Comparison of ENCODE assay signal across 9 cellular contexts in the genomic region with DNA sequence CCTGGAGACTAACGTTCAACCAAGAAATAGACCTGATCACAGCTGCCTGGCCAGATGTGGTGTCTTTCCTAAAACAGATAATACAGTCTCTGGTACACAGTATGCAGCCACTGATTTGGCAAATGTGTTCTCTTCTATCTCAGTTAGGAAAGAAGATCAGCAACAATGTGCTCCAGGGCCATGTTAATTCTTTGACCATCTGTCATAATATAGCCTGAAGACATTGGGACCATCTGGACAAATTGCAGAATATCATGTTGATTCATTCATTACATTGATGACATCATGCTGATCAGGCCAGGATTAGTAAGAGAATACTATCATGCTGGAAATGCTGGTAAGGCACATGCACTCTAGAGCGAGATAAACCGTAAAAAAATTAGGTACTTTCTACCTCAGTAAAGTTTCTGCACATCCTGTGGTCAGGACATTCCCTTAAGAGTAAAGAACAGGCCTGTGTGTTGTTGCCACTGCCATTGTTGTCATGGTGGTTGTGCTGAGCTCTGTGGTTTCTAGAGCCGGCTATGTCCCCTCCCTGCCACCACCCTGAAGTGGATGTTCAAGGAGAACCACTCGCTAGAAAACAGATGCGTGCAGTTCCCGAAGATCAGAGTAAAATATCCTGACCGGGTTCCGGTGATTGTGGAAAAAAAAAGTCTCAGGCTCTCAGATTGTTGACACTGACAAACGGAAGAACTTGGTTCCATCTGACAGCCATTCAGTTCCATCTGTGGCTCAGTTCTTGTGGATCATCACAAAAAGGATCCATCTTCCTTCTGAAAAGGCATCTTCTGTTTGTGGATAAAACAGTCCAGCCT. TPM values are rescaled to one million over a fixed set of nuclear protein-coding genes. Genes with fewer than 3 reads are reported as not detected.
A peak's percentile ranks its signal among the peaks of the same experiment; 100 is the strongest.
DNase-seq lines count a peak whose midpoint lies in the region; ATAC-seq, FAIRE-seq and TF ChIP-seq lines count a peak whose summit lies in the region.
"Had no signal": no experiment of that assay in that cellular context is flagged by ENCODE, and none has a peak within 500 bp of the region (broad histone marks: within the 10 kb centered on the region; RNA-seq: fewer than 3 reads in every experiment).

No MANE protein-coding gene starts in this region.

- TF ChIP-seq CTCF in bronchial epithelial cell (IDR thresholded peaks at IDR 0.05; ENCODE audit: insufficient read depth, low read length, severe bottlenecking) (no peak), upper lobe of left lung (IDR thresholded peaks at IDR 0.05) (no peak), esophagus squamous epithelium (IDR thresholded peaks at IDR 0.05) (no peak)

- peak; percentile 78 for ATAC-seq in GM19455 (IDR thresholded peaks at IDR 0.05; ENCODE audit: unreplicated experiment)
- ATAC-seq in HG03571 (IDR thresholded peaks at IDR 0.05; ENCODE audit: unreplicated experiment) = peak; percentile 71
- no peak for ATAC-seq in upper lobe of left lung (ENCODE audit: low FRiP score in 2 of 2)

- TF ChIP-seq POLR2A in upper lobe of left lung (IDR thresholded peaks at IDR 0.05) (no peak), esophagus squamous epithelium (IDR thresholded peaks at IDR 0.05) (no peak)

- H3K4me1 ChIP-seq in upper lobe of left lung (no peaks in the 10 kb centered on the region), esophagus squamous epithelium (peaks cover 0 to 1% (median 0%) of the 10 kb centered on the region in 3 donors)

- H3K9me3 ChIP-seq in upper lobe of left lung (no peaks in the 10 kb centered on the region), esophagus squamous epithelium (no peaks in the 10 kb centered on the region)

- WGBS in upper lobe of left lung, 2 donors = 88 to 90% methylated on average over 9 to 10 of the region's 10 CpGs
- 54 to 83% methylated on average over 7 to 9 of the region's 10 CpGs for WGBS in esophagus squamous epithelium, 2 donors

- DNase-seq in Daoy (ENCODE audit: low read depth) (peak; percentile 13), bronchial epithelial cell (ENCODE audit: low read depth) (peak; percentile 87), cerebellar nuclear complex (lab: John Stamatoyannopoulos, UW) (no peak), upper lobe of left lung (no peak), esophagus squamous epithelium (lab: John Stamatoyannopoulos, UW) (no peak)
- no peak for DNase-seq in effector CD4-positive, alpha-beta T cell

- intact Hi-C loops in esophagus squamous epithelium (cut with DNase I) = no loop called here

- no peak overlapping the region for H3K27ac ChIP-seq in upper lobe of left lung
- no peak overlapping the region for H3K27ac ChIP-seq in esophagus squamous epithelium

- no peak for TF ChIP-seq EP300 in upper lobe of left lung (IDR thresholded peaks at IDR 0.05)

- no peak overlapping the region for H3K4me3 ChIP-seq in bronchial epithelial cell (ENCODE audit: low read depth, low read length)
- H3K4me3 ChIP-seq in upper lobe of left lung = no peak overlapping the region
- H3K4me3 ChIP-seq in esophagus squamous epithelium = no peak overlapping the region

- H3K36me3 ChIP-seq in bronchial epithelial cell (ENCODE audit: control insufficient read depth, insufficient read depth, low read length) = no peaks in the 10 kb centered on the region
- H3K36me3 ChIP-seq in upper lobe of left lung = no peaks in the 10 kb centered on the region
- no peaks in the 10 kb centered on the region for H3K36me3 ChIP-seq in esophagus squamous epithelium

- H3K27me3 ChIP-seq in bronchial epithelial cell (ENCODE audit: control insufficient read depth, insufficient read depth, low read length) = no peaks in the 10 kb centered on the region
- no peaks in the 10 kb centered on the region for H3K27me3 ChIP-seq in upper lobe of left lung
- no peaks in the 10 kb centered on the region for H3K27me3 ChIP-seq in esophagus squamous epithelium

- FAIRE-seq in bronchial epithelial cell (lab: Jason Lieb, UNC) = no peak
- FAIRE-seq: colon had no signal

RNA-seq across cellular contexts. Expression of gene JMY, which starts 6.4 kb away (rescaled TPM):
- 5.8 and 6.4 TPM in 2 replicates for total RNA-seq in Daoy (2014; rRNA removed; shearing (Covaris generic))
- total RNA-seq in bronchial epithelial cell = 14.5 and 16.9 TPM in 2 replicates
- 10 to 100 TPM in 4 of 6 donors, 1 to 10 TPM in 2; 7.9 to 28.8 (median 11.9) TPM for total RNA-seq in upper lobe of left lung
- 10 to 100 TPM in 1 of 4 donors, 1 to 10 TPM in 3; 5.8 to 15.8 (median 8.9) TPM for total RNA-seq in esophagus squamous epithelium

Comparison
In these comparisons a context has a peak if more than half of its experiments do, and no peak if none do; other contexts are left out.
1. DNase-seq: peak in Daoy (single experiment) and bronchial epithelial cell (single experiment); none in effector CD4-positive, alpha-beta T cell (single experiment), cerebellar nuclear complex (0 of 2), upper lobe of left lung (0 of 2) and esophagus squamous epithelium (single experiment).
2. ATAC-seq: peak in GM19455 (single experiment) and HG03571 (single experiment); none in upper lobe of left lung (0 of 2).